15 cellular contexts compared by ENCODE assay signal in genomic region chr16:75570351-75571104, GRCh38. TPM values are rescaled to one million over a fixed set of nuclear protein-coding genes. Genes with fewer than 3 reads are reported as not detected.
A peak's percentile ranks its signal among the peaks of the same experiment; 100 is the strongest.
DNase-seq lines count a peak whose midpoint lies in the region; ATAC-seq and TF ChIP-seq lines count a peak whose summit lies in the region.
"Had no signal": no experiment of that assay in that cellular context is flagged by ENCODE, and none has a peak within 500 bp of the region (broad histone marks: within the 10 kb centered on the region; RNA-seq: fewer than 3 reads in every experiment).

No MANE protein-coding gene starts in this region.

- H3F3A ChIP-seq in PC-9 (ENCODE audit: insufficient read depth, low read depth) = peaks cover 4% of the 10 kb centered on the region; the same call in 1 of the 2 replicates

- peaks cover 25% of the 10 kb centered on the region for H3K79me2 ChIP-seq in PC-9 (ENCODE audit: low read depth)

- H3K9me2 ChIP-seq in PC-9 (ENCODE audit: insufficient read depth) = no peaks in the 10 kb centered on the region

- H3K4me1 ChIP-seq in ascending aorta (peaks cover 10 to 55% of the 10 kb centered on the region in 2 donors), PC-9 (replicated peaks; ENCODE audit: insufficient read depth) (peaks cover 8% of the 10 kb centered on the region; the same call in 1 of the 2 replicates)

- H4K20me1 ChIP-seq in PC-9 (ENCODE audit: insufficient read depth) = peaks cover 20% of the 10 kb centered on the region

- H3K27me3 ChIP-seq in ascending aorta = no peaks in the 10 kb centered on the region
- H3K27me3 ChIP-seq in PC-9 (ENCODE audit: insufficient read depth, low read depth) = no peaks in the 10 kb centered on the region
- H3K27me3 ChIP-seq: gastroesophageal sphincter, tibial nerve had no signal

- ATAC-seq in HG03159 (IDR thresholded peaks at IDR 0.05; ENCODE audit: unreplicated experiment) = peak; percentile 26
- ATAC-seq in HG03439 (IDR thresholded peaks at IDR 0.05; ENCODE audit: unreplicated experiment) = no peak
- ATAC-seq: CD8-positive, alpha-beta T cell; gastroesophageal sphincter had no signal

- POLR2A ChIA-PET in PC-9 (lab: Charles Lee; ENCODE audit: unreplicated experiment) = no interaction called here

- CTCF ChIA-PET in PC-9 (lab: Charles Lee) = interaction anchor here (0.5 kb wide), 1 partner anchor 26 kb away, joined by 7 read pairs; no protein-coding TSS in a partner anchor

- no peak overlapping the region for H3K4me2 ChIP-seq in PC-9

- H3K9me3 ChIP-seq in ascending aorta (no peaks in the 10 kb centered on the region), PC-9 (ENCODE audit: insufficient read depth, low read depth) (no peaks in the 10 kb centered on the region)
- H3K9me3 ChIP-seq: gastroesophageal sphincter, tibial nerve had no signal

- H3K27ac ChIP-seq in ascending aorta = peak overlapping the region; percentile 10 to 60
- no peak overlapping the region for H3K27ac ChIP-seq in PC-9

- peak overlapping the region in 1 of 2 donors; percentile 16 for H3K4me3 ChIP-seq in ascending aorta
- H3K4me3 ChIP-seq in PC-9 = no peak overlapping the region
- H3K4me3 ChIP-seq: gastroesophageal sphincter, tibial nerve had no signal

- BruUV-seq in PC-9 (replicated peaks; lab: Mats Ljungman, UMichigan) = no TSS peak

- DNase-seq in GM10266 (ENCODE audit: extremely low spot score) = peak; percentile 45
- DNase-seq in ascending aorta (ENCODE audit: low spot score in 2 of 2) = no peak
- peak; percentile 73 for DNase-seq in pons (ENCODE audit: low spot score)
- DNase-seq in retina = no peak
- no peak for DNase-seq in PC-9
- DNase-seq: CD8-positive, alpha-beta T cell; NCI-H2029 treated with DMSO at 0.1 percent for 48 hours; NCI-H69; RPMI8226; T-helper 1 cell had no signal

- H2AFZ ChIP-seq in PC-9 = no peak overlapping the region

- H3K36me3 ChIP-seq in ascending aorta (peaks cover 52 to 74% of the 10 kb centered on the region in 2 donors), PC-9 (ENCODE audit: low read depth) (peaks cover 36% of the 10 kb centered on the region)

- intact Hi-C loops in ascending aorta (cut with DNase I) = no loop called here
- intact Hi-C loops in PC-9 (cut with micrococcal nuclease; ENCODE audit: unreplicated experiment) = no loop called here

- TF ChIP-seq CTCF in GM10266 (IDR thresholded peaks at IDR 0.05; ENCODE audit: control insufficient read depth, insufficient read depth, low read depth, missing control alignments) (no peak), ascending aorta (IDR thresholded peaks at IDR 0.05) (no peak), PC-9 (conservative IDR thresholded peaks at IDR 0.05) (no peak)

RNA-seq across cellular contexts. Expression of gene GABARAPL2, which starts 4.3 kb away (rescaled TPM):
- 56.1 TPM for total RNA-seq in ascending aorta
- total RNA-seq in PC-9 (2021) = 86.1 and 103 TPM in 2 replicates

RNA-seq across cellular contexts. Expression of gene TMEM231, which starts 14.5 kb away (rescaled TPM):
- total RNA-seq in ascending aorta = 59.9 TPM
- total RNA-seq in PC-9 (2021) = 17.7 and 18.8 TPM in 2 replicates

RNA-seq across cellular contexts. Expression of gene CHST5, which starts 34.6 kb away (rescaled TPM):
- total RNA-seq in ascending aorta (not detected), PC-9 (2021) (0.25 and 1.3 TPM in 2 replicates)
- total RNA-seq: CD8-positive, alpha-beta T cell; gastroesophageal sphincter; LHCN-M2 had no signal

RNA-seq across cellular contexts. Expression of gene ADAT1, which starts 52.6 kb away (rescaled TPM):
- total RNA-seq in ascending aorta (21.2 TPM), PC-9 (2021) (57.9 and 66.4 TPM in 2 replicates)

Comparison
In these comparisons a context has a peak if more than half of its experiments do, and no peak if none do; other contexts are left out.
1. DNase-seq: peak in GM10266 (single experiment) and pons (single experiment); none in ascending aorta (0 of 2), retina (single experiment) and PC-9 (0 of 2).